In the genomic region with DNA sequence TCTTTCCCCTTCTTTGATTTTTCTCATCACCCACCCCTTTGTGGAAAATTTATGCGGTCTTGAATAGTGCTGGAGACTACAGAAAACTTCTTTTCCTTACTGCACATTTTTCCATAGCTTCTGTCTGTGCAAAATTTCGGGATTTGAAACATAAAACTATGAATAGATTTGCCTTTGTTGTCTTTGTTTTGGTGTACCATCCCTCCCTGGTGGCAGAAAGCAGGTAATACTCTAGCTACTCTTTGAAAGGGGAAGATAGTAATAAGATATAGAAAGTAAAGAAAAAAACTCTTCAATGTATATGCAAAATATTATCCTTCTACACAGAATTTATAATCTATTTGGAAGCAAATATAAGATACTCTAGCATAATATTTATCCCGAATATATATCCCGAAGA, we compare ENCODE assay signal across 17 cellular contexts.
DNase-seq lines count a peak whose midpoint lies in the region; ATAC-seq, FAIRE-seq and TF ChIP-seq lines count a peak whose summit lies in the region.
"Had no signal": no experiment of that assay in that cellular context is flagged by ENCODE, and none has a peak within 500 bp of the region (broad histone marks: within the 10 kb centered on the region; RNA-seq: fewer than 3 reads in every experiment).

No MANE protein-coding gene starts in this region.

- in situ Hi-C loops in GM13976 (cut with MboI; ENCODE audit: low sequenced_read_pairs, unreplicated experiment), result no loop called here

- intact Hi-C loops in PC-9 (cut with micrococcal nuclease; ENCODE audit: unreplicated experiment), result no loop called here

- H3K4me2 ChIP-seq in PC-9, result no peak overlapping the region

- FAIRE-seq in frontal cortex (lab: Jason Lieb, UNC), result no peak
- FAIRE-seq: kidney had no signal

- H3K36me3 ChIP-seq in PC-9 (ENCODE audit: low read depth), result no peaks in the 10 kb centered on the region

- H2AFZ ChIP-seq in PC-9, result no peak overlapping the region

- H3K79me2 ChIP-seq in PC-9 (ENCODE audit: low read depth), result no peaks in the 10 kb centered on the region

- BruUV-seq in PC-9 (replicated peaks; lab: Mats Ljungman, UMichigan), result no TSS peak

- H4K20me1 ChIP-seq in PC-9 (ENCODE audit: insufficient read depth), result no peaks in the 10 kb centered on the region

- H3K4me1 ChIP-seq in PC-9 (replicated peaks; ENCODE audit: insufficient read depth), result no peaks in the 10 kb centered on the region

- DNase-seq in AG04450 (ENCODE audit: low read depth, low spot score) (no peak), GM13976 (ENCODE audit: low spot score) (no peak), PC-9 (no peak), foreskin fibroblast (no peak), NCI-H2029 (lab: John Stamatoyannopoulos, UW) (no peak), frontal cortex (ENCODE audit: low spot score in 2 of 2) (no peak)
- no peak for DNase-seq in stimulated activated CD4-positive, alpha-beta T cell treated with anti-CD3 and anti-CD28 coated beads, Interleukin-4, amount 100 ng/mL, for 24 hours
- DNase-seq: activated CD4-positive, alpha-beta T cell treated with anti-CD3 and anti-CD28 coated beads for 1 hour; activated T-cell treated with anti-CD3 and anti-CD28 coated beads, Interleukin-2, amount 50 U/mL, for 24 hours; amniotic stem cell; C1 segment of cervical spinal cord; kidney; NCI-H2171; OCI-M1; stimulated activated CD4-positive, alpha-beta T cell treated with anti-CD3 and anti-CD28 coated beads, Interleukin-4, amount 100 ng/mL, for 1 hour; stimulated activated naive B cell treated with anti-CD40 and anti-IgM and Interleukin-4, amounts not matched to agents 10 μg/mL and 1 μg/mL and 100 μg/mL, for 72 hours had no signal

- H3K27ac ChIP-seq in AG04450 (ENCODE audit: low read depth, low read length) (no peak overlapping the region), PC-9 (no peak overlapping the region)

- no peaks in the 10 kb centered on the region for H3K9me3 ChIP-seq in AG04450 (ENCODE audit: control insufficient read depth, insufficient read depth, low read length)
- H3K9me3 ChIP-seq in PC-9 (ENCODE audit: insufficient read depth, low read depth), result 0 out of 2 replicates have a peak, but pooled peaks cover 3% of the 10 kb centered on the region

- ATAC-seq in GM21529 (IDR thresholded peaks at IDR 0.05; ENCODE audit: unreplicated experiment), result no peak
- ATAC-seq: stimulated activated naive B cell treated with anti-CD40 and anti-IgM and Interleukin-4, amounts not matched to agents 10 μg/mL and 1 μg/mL and 100 μg/mL, for 72 hours had no signal

- POLR2A ChIA-PET in AG04450 (lab: Yijun Ruan, JAX) (no interaction called here), PC-9 (lab: Charles Lee; ENCODE audit: unreplicated experiment) (interaction anchor here (0.6 kb wide), 1 partner anchor 541 kb away, joined by 12 read pairs; no protein-coding TSS in a partner anchor)

- CTCF ChIA-PET in AG04450 (lab: Charles Lee), result interaction anchor here (0.7 to 4.0 kb wide), 4 partner anchors 280 to 518 kb away, joined by 3 to 38 read pairs (median 5); no protein-coding TSS in a partner anchor
- CTCF ChIA-PET in PC-9 (lab: Charles Lee), result interaction anchor here (1.2 kb wide), 1 partner anchor 299 kb away, joined by 5 read pairs; no protein-coding TSS in a partner anchor

- H3K4me3 ChIP-seq in AG04450 (ENCODE audit: low read depth, low read length) (no peak overlapping the region), PC-9 (no peak overlapping the region), foreskin fibroblast (ENCODE audit: low read depth in 1 of 2, low read length in 2 of 2) (no peak overlapping the region)

- H3K9me2 ChIP-seq in PC-9 (ENCODE audit: insufficient read depth), result no peaks in the 10 kb centered on the region

- H3F3A ChIP-seq in PC-9 (ENCODE audit: insufficient read depth, low read depth), result no peaks in the 10 kb centered on the region

- no peaks in the 10 kb centered on the region for H3K27me3 ChIP-seq in AG04450 (ENCODE audit: control insufficient read depth, insufficient read depth, low read length)
- no peaks in the 10 kb centered on the region for H3K27me3 ChIP-seq in PC-9 (ENCODE audit: insufficient read depth, low read depth)

- peak; percentile 41 for TF ChIP-seq CTCF in AG04450 (IDR thresholded peaks at IDR 0.05; ENCODE audit: low read depth, low read length)
- peak; percentile 4 for TF ChIP-seq CTCF in GM13976 (IDR thresholded peaks at IDR 0.05; ENCODE audit: borderline replicate concordance, control extremely low read depth, extremely low read depth, insufficient read depth, missing control alignments)
- TF ChIP-seq CTCF in PC-9 (conservative IDR thresholded peaks at IDR 0.05), result peak; percentile 60
- peak; percentile 20 for TF ChIP-seq CTCF in foreskin fibroblast (IDR thresholded peaks at IDR 0.05; ENCODE audit: low read depth, low read length)

Comparison
In these comparisons a context has a peak if more than half of its experiments do, and no peak if none do; other contexts are left out.
1. CTCF ChIP-seq: peak in every context shown above with its lines; median percentile 60 in PC-9; 41 in AG04450; 20 in foreskin fibroblast; 4 in GM13976.